In genomic region chr1:117051224-117052064, GRCh38 we compare ENCODE assay signal across 2 cellular contexts.
A peak's percentile ranks its signal among the peaks of the same experiment; 100 is the strongest.
TF ChIP-seq lines count a peak whose summit lies in the region.

No MANE protein-coding gene starts in this region.

TF ChIP-seq in GM23338, 12 proteins besides CTCF, POLR2A, EP300 and RAD21 (continued from another document):
- TF ChIP-seq ZNF462 (CRISPR knock-in tag; IDR thresholded peaks at IDR 0.05) (no peak), ZNF114 (CRISPR knock-in tag; IDR thresholded peaks at IDR 0.05) (no peak), EZH2phosphoT487 (IDR thresholded peaks at IDR 0.05; ENCODE audit: unreplicated experiment) (no peak), ETS1 (IDR thresholded peaks at IDR 0.05) (no peak), REST (IDR thresholded peaks at IDR 0.05; ENCODE audit: unreplicated experiment) (no peak)

TF ChIP-seq in GM12878, 131 proteins besides CTCF, POLR2A, EP300 and RAD21 (continued from another document and continues in another):
- TF ChIP-seq ATF2 (IDR thresholded peaks at IDR 0.05; ENCODE audit: low read length) (peak; percentile 65), DPF2 (IDR thresholded peaks at IDR 0.05) (no peak), BACH1 (IDR thresholded peaks at IDR 0.05; ENCODE audit: borderline replicate concordance) (peak; percentile 55; the same call in 1 of the 2 replicates), ETV6 (conservative IDR thresholded peaks at IDR 0.05 in 1 of 2, IDR thresholded peaks at IDR 0.05 in 1 of 2; ENCODE audit: borderline replicate concordance in 1 of 2, low read depth in 1 of 2) (peak in 1 of 2 experiments; percentile 57; a peak in 1 of 4 replicates), MTA3 (IDR thresholded peaks at IDR 0.05; ENCODE audit: borderline replicate concordance, low read length) (0 out of 2 replicates have a peak, but pooled peaks have one; percentile 40), HSF1 (IDR thresholded peaks at IDR 0.05; ENCODE audit: low read depth, low read length) (no peak), TAF1 (IDR thresholded peaks at IDR 0.05; ENCODE audit: borderline replicate concordance, low read depth, low read length) (peak; percentile 52; the same call in 1 of the 2 replicates), FOXK2 (IDR thresholded peaks at IDR 0.05) (no peak), CEBPZ (IDR thresholded peaks at IDR 0.05; ENCODE audit: low read depth, low read length) (no peak), TCF3 (IDR thresholded peaks at IDR 0.05; ENCODE audit: borderline replicate concordance, insufficient read depth, low read depth, low read length) (no peak), ZNF687 (IDR thresholded peaks at IDR 0.05) (peak; percentile 60; the same call in 1 of the 2 replicates), NRF1 (conservative IDR thresholded peaks at IDR 0.05; ENCODE audit: low read depth, low read length) (no peak), SREBF1 (IDR thresholded peaks at IDR 0.05; ENCODE audit: low read length) (no peak), BHLHE40 (IDR thresholded peaks at IDR 0.05; ENCODE audit: borderline replicate concordance in 1 of 2, low read depth in 2 of 2, low read length in 1 of 2) (peak in 1 of 2 experiments; percentile 30; a peak in 1 of 4 replicates), NFIC (IDR thresholded peaks at IDR 0.05; ENCODE audit: low read depth, low read length) (peak; percentile 52; the same call in 1 of the 2 replicates), MYC (IDR thresholded peaks at IDR 0.05; ENCODE audit: insufficient read depth, insufficient read length, insufficient replicate concordance, low read length, severe bottlenecking) (no peak), SPI1 (IDR thresholded peaks at IDR 0.05; ENCODE audit: borderline replicate concordance, insufficient read depth, low read depth, low read length) (peak; percentile 19; the same call in 1 of the 2 replicates), SREBF2 (IDR thresholded peaks at IDR 0.05; ENCODE audit: low read length) (no peak), USF2 (IDR thresholded peaks at IDR 0.05; ENCODE audit: borderline replicate concordance, low read depth, low read length) (no peak), NKRF (conservative IDR thresholded peaks at IDR 0.05) (no peak), CBX5 (IDR thresholded peaks at IDR 0.05; ENCODE audit: low read depth) (0 out of 2 replicates have a peak, but pooled peaks have one; percentile 5), RELA (IDR thresholded peaks at IDR 0.05; ENCODE audit: borderline replicate concordance, partially characterized antibody) (no peak), IKZF2 (IDR thresholded peaks at IDR 0.05) (0 out of 4 replicates have a peak, but pooled peaks of 1 of the 2 experiments have one; percentile 15), SIN3A (IDR thresholded peaks at IDR 0.05; ENCODE audit: low read depth, low read length) (no peak), ASH2L (IDR thresholded peaks at IDR 0.05; ENCODE audit: borderline replicate concordance, low read depth) (no peak), CREB1 (IDR thresholded peaks at IDR 0.05; ENCODE audit: low read depth) (0 out of 2 replicates have a peak, but pooled peaks have one; percentile 37), EED (IDR thresholded peaks at IDR 0.05; ENCODE audit: low read depth) (peak; percentile 32; the same call in 1 of the 2 replicates), RUNX3 (IDR thresholded peaks at IDR 0.05; ENCODE audit: low read length) (0 out of 2 replicates have a peak, but pooled peaks have one; percentile 33), ELK1 (IDR thresholded peaks at IDR 0.05; ENCODE audit: low read depth, low read length) (no peak), IKZF1 (conservative IDR thresholded peaks at IDR 0.05) (peak; percentile 24; the same call in 1 of the 2 replicates), PKNOX1 (IDR thresholded peaks at IDR 0.05) (peak; percentile 70), ZBTB40 (IDR thresholded peaks at IDR 0.05; ENCODE audit: borderline replicate concordance) (no peak), ZNF217 (IDR thresholded peaks at IDR 0.05) (no peak), GABPA (IDR thresholded peaks at IDR 0.05; ENCODE audit: low read depth) (0 out of 2 replicates have a peak, but pooled peaks have one; percentile 26), MTA2 (IDR thresholded peaks at IDR 0.05; ENCODE audit: low read depth) (no peak), HDAC6 (IDR thresholded peaks at IDR 0.05; ENCODE audit: unreplicated experiment) (no peak), ATF7 (IDR thresholded peaks at IDR 0.05; ENCODE audit: low read depth) (peak; percentile 84)
